In the genomic region with DNA sequence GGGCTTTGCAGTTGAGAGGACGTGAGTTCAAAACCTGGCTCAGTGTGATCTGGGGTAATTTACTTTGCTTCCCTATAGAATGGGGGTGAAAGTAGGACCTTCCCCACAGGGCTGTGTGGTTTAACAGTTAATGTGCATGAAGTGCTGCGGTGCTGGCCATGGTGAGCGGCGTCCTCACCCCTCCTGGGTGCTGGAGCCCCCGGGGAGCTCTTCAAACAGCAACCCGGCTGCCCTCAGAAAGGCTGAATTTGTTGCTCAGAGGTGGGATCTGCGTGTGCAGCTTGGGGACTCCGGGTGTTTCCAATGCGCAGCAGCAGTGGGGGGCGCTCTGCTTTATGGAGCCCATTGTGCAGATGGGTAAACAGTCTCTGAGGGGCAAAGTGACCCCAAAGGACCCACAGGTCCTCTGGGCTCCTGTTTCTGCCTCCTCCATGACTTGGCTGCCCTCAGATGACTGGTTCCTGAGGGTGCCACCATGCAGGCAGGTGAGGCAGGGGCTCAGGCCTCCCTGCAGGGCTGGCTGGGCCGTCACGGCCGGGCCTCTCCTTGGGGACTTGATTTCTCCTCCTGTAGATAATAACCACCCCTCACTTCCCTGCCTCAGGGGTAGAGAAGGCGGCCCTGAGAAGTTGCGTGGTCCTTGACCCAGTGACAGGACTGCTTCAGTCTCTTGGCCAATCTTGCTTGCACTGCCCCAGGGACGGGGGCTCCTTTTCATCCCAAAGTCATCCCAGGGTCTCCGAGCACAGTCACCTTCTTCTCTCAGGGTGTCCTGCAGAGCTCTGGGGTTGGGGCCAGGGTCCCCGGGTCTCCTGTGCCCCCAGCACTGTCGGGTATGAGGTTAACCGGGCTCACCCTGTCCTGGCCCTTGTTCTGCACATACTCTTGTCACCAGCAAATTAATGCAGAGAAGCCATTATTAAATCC, we compare ENCODE assay signal across 23 cellular contexts. TPM values are rescaled to one million over a fixed set of nuclear protein-coding genes. Genes with fewer than 3 reads are reported as not detected.
DNase-seq lines count a peak whose midpoint lies in the region; ATAC-seq, FAIRE-seq and TF ChIP-seq lines count a peak whose summit lies in the region.
"Had no signal": no experiment of that assay in that cellular context is flagged by ENCODE, and none has a peak within 500 bp of the region (broad histone marks: within the 10 kb centered on the region; RNA-seq: fewer than 3 reads in every experiment).

No MANE protein-coding gene starts in this region.

- H3K4me2 ChIP-seq in HepG2 (ENCODE audit: low read depth, low read length): no peak overlapping the region

- H3K79me2 ChIP-seq in HepG2 (ENCODE audit: insufficient read depth, low read length): no peaks in the 10 kb centered on the region

- H3K27me3 Mint-ChIP-seq in brain: no peaks in the 10 kb centered on the region
- H3K27me3 Mint-ChIP-seq: CD4-positive, CD25-positive, alpha-beta regulatory T cell had no signal

- no TSS peak for BruUV-seq in HepG2 (replicated peaks; lab: Mats Ljungman, UMichigan)

- no peak overlapping the region for H3K4me3 ChIP-seq in HepG2 (replicated peaks in 1 of 3; ENCODE audit: insufficient read depth in 1 of 3, low read depth in 2 of 3, low read length in 3 of 3)
- no peak overlapping the region for H3K4me3 ChIP-seq in right lobe of liver
- H3K4me3 ChIP-seq in mesodermal cell (ENCODE audit: extremely low read depth, insufficient read depth, low read length, poor library complexity, severe bottlenecking): no peak overlapping the region
- H3K4me3 ChIP-seq in spleen: no peak overlapping the region
- no peak overlapping the region for H3K4me3 ChIP-seq in esophagus squamous epithelium

- H3K27ac ChIP-seq in HepG2 (ENCODE audit: extremely low read length, insufficient read depth, low read length) (no peak overlapping the region), right lobe of liver (no peak overlapping the region), mesodermal cell (ENCODE audit: low read depth, low read length, severe bottlenecking) (peak overlapping the region; percentile 3), spleen (no peak overlapping the region), esophagus squamous epithelium (no peak overlapping the region)

- H4K20me1 ChIP-seq in HepG2 (ENCODE audit: insufficient read depth, low read length): no peaks in the 10 kb centered on the region

- intact Hi-C loops in HepG2 (cut with micrococcal nuclease; ENCODE audit: unreplicated experiment): no loop called here
- intact Hi-C loops in right lobe of liver (cut with DNase I): no loop called here
- intact Hi-C loops in spleen (cut with DNase I; ENCODE audit: low total_unique reads): no loop called here
- intact Hi-C loops in esophagus squamous epithelium (cut with DNase I): no loop called here

- TF ChIP-seq EP300 in HepG2 (IDR thresholded peaks at IDR 0.05; ENCODE audit: low read depth in 2 of 2, low read length in 2 of 2): no peak
- TF ChIP-seq EP300 in HepG2 (CRISPR knock-in tag; IDR thresholded peaks at IDR 0.05; ENCODE audit: borderline replicate concordance): no peak

- CTCF ChIA-PET in HepG2 (lab: Yijun Ruan, JAX; ENCODE audit: low intra/inter-chr PET ratio, low total read pairs): no interaction called here

- 21% methylated on average over 9 of the region's 20 CpGs for WGBS in HepG2 (ENCODE audit: low lambda C conversion rate)
- WGBS in right lobe of liver (ENCODE audit: insufficient coverage, low coverage, low lambda C conversion rate, missing lambda C conversion rate): 60% methylated on average over 6 of the region's 20 CpGs
- 93 to 96% methylated on average over 16 to 17 of the region's 20 CpGs for WGBS in mesodermal cell (ENCODE audit: insufficient coverage in 2 of 2), 2 experiments
- 64 to 82% (median 75%) methylated on average over 11 to 20 of the region's 20 CpGs for WGBS in spleen, 5 donors
- WGBS in esophagus squamous epithelium, 2 donors: 74 to 75% methylated on average over 7 to 10 of the region's 20 CpGs

- ATAC-seq in HepG2: no peak
- no peak for ATAC-seq in right lobe of liver
- ATAC-seq in HG03460 (IDR thresholded peaks at IDR 0.05; ENCODE audit: unreplicated experiment): no peak
- ATAC-seq in HG03135 (IDR thresholded peaks at IDR 0.05; ENCODE audit: unreplicated experiment): no peak

- no peaks in the 10 kb centered on the region for H3K36me3 Mint-ChIP-seq in brain
- H3K36me3 Mint-ChIP-seq: CD4-positive, CD25-positive, alpha-beta regulatory T cell; IgD-negative memory B cell had no signal

- TF ChIP-seq POLR2A in HepG2 (IDR thresholded peaks at IDR 0.05; ENCODE audit: insufficient read depth in 1 of 2, low read depth in 2 of 2, low read length in 2 of 2): no peak
- no peak for TF ChIP-seq POLR2A in right lobe of liver (IDR thresholded peaks at IDR 0.05)
- TF ChIP-seq POLR2A in spleen (IDR thresholded peaks at IDR 0.05): no peak
- TF ChIP-seq POLR2A in esophagus squamous epithelium (IDR thresholded peaks at IDR 0.05): no peak

- FAIRE-seq in HepG2 (lab: Jason Lieb, UNC): no peak

- H3K27me3 ChIP-seq in HepG2 (ENCODE audit: control insufficient read depth in 1 of 2, insufficient read depth in 2 of 2, low read length in 2 of 2) (peaks cover 3 to 32% of the 10 kb centered on the region in 2 experiments; a peak in 4 of 5 replicates), right lobe of liver (no peaks in the 10 kb centered on the region), spleen (replicated peaks in 1 of 7) (peaks cover 0 to 26% (median 0%) of the 10 kb centered on the region in 7 donors), esophagus squamous epithelium (peaks cover 0 to 41% (median 0%) of the 10 kb centered on the region in 4 donors)
- H3K27me3 ChIP-seq: BE2C had no signal

- no peak for TF ChIP-seq RAD21 in HepG2 (CRISPR knock-in tag; IDR thresholded peaks at IDR 0.05)

- TF ChIP-seq CTCF in HepG2 (CRISPR knock-in tag; IDR thresholded peaks at IDR 0.05) (no peak), right lobe of liver (IDR thresholded peaks at IDR 0.05) (no peak), brain (conservative IDR thresholded peaks at IDR 0.05) (no peak), spleen (IDR thresholded peaks at IDR 0.05 in 8 of 11, conservative IDR thresholded peaks at IDR 0.05 in 3 of 11) (no peak), esophagus squamous epithelium (IDR thresholded peaks at IDR 0.05) (no peak)

- H2AFZ ChIP-seq in HepG2 (ENCODE audit: low read length): no peak overlapping the region

- peaks cover 0 to 2% (median 0%) of the 10 kb centered on the region in 5 experiments for H3K9me3 Mint-ChIP-seq in brain
- H3K9me3 Mint-ChIP-seq: CD4-positive, CD25-positive, alpha-beta regulatory T cell; IgD-negative memory B cell had no signal

- H3K9me3 ChIP-seq in HepG2 (ENCODE audit: low read length) (no peaks in the 10 kb centered on the region), right lobe of liver (no peaks in the 10 kb centered on the region), mesodermal cell (ENCODE audit: control insufficient read depth, low read length) (no peaks in the 10 kb centered on the region), spleen (no peaks in the 10 kb centered on the region), esophagus squamous epithelium (no peaks in the 10 kb centered on the region)
- H3K9me3 ChIP-seq: BE2C had no signal

- no peak for DNase-seq in HepG2 (ENCODE audit: low spot score)
- DNase-seq in right lobe of liver: no peak
- DNase-seq in spleen: no peak
- DNase-seq in esophagus squamous epithelium (lab: John Stamatoyannopoulos, UW): no peak
- DNase-seq: 8988T; BE2C; CD4-positive, CD25-positive, alpha-beta regulatory T cell; NCI-H1092; NCI-H1417 treated with DMSO at 0.1 percent for 48 hours; NCI-H1694 treated with DMSO at 0.1 percent for 48 hours; NCI-H2081; NCI-H2227 treated with DMSO at 0.1 percent for 48 hours; NCI-H526 treated with DMSO at 0.1 percent for 48 hours; SHP77 treated with DMSO at 0.1 percent for 48 hours; SW 1271 had no signal

- no peak overlapping the region for H3K9ac ChIP-seq in HepG2 (ENCODE audit: insufficient read depth, low read depth, low read length)

- H3K4me3 Mint-ChIP-seq in brain: no peak overlapping the region
- H3K4me3 Mint-ChIP-seq: CD4-positive, CD25-positive, alpha-beta regulatory T cell; IgD-negative memory B cell had no signal

- in situ Hi-C loops in HepG2 (cut with HindIII; ENCODE audit: extremely low pct_ligation_motif_present, low pct_unique_long_range_greater_than_20kb): no loop called here

- peaks cover 51% of the 10 kb centered on the region for H3K4me1 Mint-ChIP-seq in brain
- H3K4me1 Mint-ChIP-seq: CD4-positive, CD25-positive, alpha-beta regulatory T cell; IgD-negative memory B cell had no signal

- POLR2A ChIA-PET in HepG2 (lab: Yijun Ruan, JAX): no interaction called here

- H3K36me3 ChIP-seq in HepG2 (replicated peaks in 1 of 2; ENCODE audit: control insufficient read depth in 1 of 2, insufficient read depth in 2 of 2, low read length in 2 of 2) (no peaks in the 10 kb centered on the region), right lobe of liver (no peaks in the 10 kb centered on the region), mesodermal cell (ENCODE audit: control insufficient read depth, insufficient read depth, low read length) (no peaks in the 10 kb centered on the region), spleen (no peaks in the 10 kb centered on the region), esophagus squamous epithelium (no peaks in the 10 kb centered on the region)
- H3K36me3 ChIP-seq: BE2C had no signal

- H3K27ac Mint-ChIP-seq in brain: peak overlapping the region in 3 of 5 experiments; percentile 85 to 98 (median 90)
- H3K27ac Mint-ChIP-seq: IgD-negative memory B cell had no signal

- H3K4me1 ChIP-seq in HepG2 (ENCODE audit: insufficient read depth, low read length) (no peaks in the 10 kb centered on the region), right lobe of liver (no peaks in the 10 kb centered on the region), mesodermal cell (ENCODE audit: control insufficient read depth, insufficient read depth, low read length, poor library complexity, severe bottlenecking) (peaks cover 9% of the 10 kb centered on the region), spleen (no peaks in the 10 kb centered on the region), esophagus squamous epithelium (no peaks in the 10 kb centered on the region)
- H3K4me1 ChIP-seq: BE2C had no signal

RNA-seq across cellular contexts. Expression of gene DMRTB1, which starts 40.3 kb away (rescaled TPM):
- total RNA-seq in HepG2 (2016; rRNA removed; fragmentation: Illumina TruSeq; extraction: Trizol) (not detected in 2 replicates), right lobe of liver (not detected), spleen (not detected), esophagus squamous epithelium (not detected)
- total RNA-seq in HepG2 (2016; cell fraction: cytosol; rRNA removed; fragmentation: Illumina TruSeq; extraction: Trizol; ENCODE audit: low read depth): not detected in 2 replicates
- not detected in 2 replicates for total RNA-seq in HepG2 (2016; cell fraction: insoluble cytoplasmic fraction; rRNA removed; fragmentation: Illumina TruSeq; extraction: Trizol)
- total RNA-seq in HepG2 (2016; cell fraction: membrane; rRNA removed; fragmentation: Illumina TruSeq; extraction: Trizol): not detected in 2 replicates
- not detected in 2 replicates for total RNA-seq in HepG2 (2016; cell fraction: nucleus; rRNA removed; fragmentation: Illumina TruSeq; extraction: Trizol)
- polyA plus RNA-seq in HepG2 (2011; rRNA removed) (not detected in 2 replicates), brain (ENCODE audit: insufficient read depth, low read depth, low replicate concordance) (not detected), spleen (not detected)
- polyA plus RNA-seq in HepG2 (2011; cell fraction: cytosol; rRNA removed): not detected in 2 replicates
- not detected in 2 replicates for polyA plus RNA-seq in HepG2 (2011; cell fraction: nucleus; rRNA removed)
- polyA plus RNA-seq in HepG2 (2012): not detected in 2 replicates
- not detected in 2 replicates for polyA plus RNA-seq in HepG2 (2016; cell fraction: cytosol; fragmentation: Illumina TruSeq; extraction: Trizol; ENCODE audit: low read depth)
- polyA plus RNA-seq in HepG2 (2016; cell fraction: insoluble cytoplasmic fraction; fragmentation: Illumina TruSeq; extraction: Trizol; ENCODE audit: low read depth): not detected in 2 replicates
- not detected in 2 replicates for polyA plus RNA-seq in HepG2 (2016; cell fraction: membrane; fragmentation: Illumina TruSeq; extraction: Trizol; ENCODE audit: low read depth)
- polyA plus RNA-seq in HepG2 (2016; cell fraction: nucleus; fragmentation: Illumina TruSeq; extraction: Trizol; ENCODE audit: insufficient read depth, low read depth): not detected in 2 replicates
- polyA minus RNA-seq in HepG2 (2011; rRNA and poly(A)+ RNA removed; ENCODE audit: low replicate concordance): not detected in 2 replicates
- polyA minus RNA-seq in HepG2 (2011; cell fraction: cytosol; rRNA and poly(A)+ RNA removed): not detected in 2 replicates
- not detected in 2 replicates for polyA minus RNA-seq in HepG2 (2011; cell fraction: nucleus; rRNA and poly(A)+ RNA removed)
- polyA plus RNA-seq in mesodermal cell (2013, experiment 1 of 2): not detected
- polyA plus RNA-seq in mesodermal cell (2013, experiment 2 of 2): not detected
- total RNA-seq: CD4-positive, CD25-positive, alpha-beta regulatory T cell; Daoy; G401; NCI-H460 had no signal
- polyA plus RNA-seq: CD4-positive, CD25-positive, alpha-beta regulatory T cell; IgD-negative memory B cell had no signal
